1 cellular context compared by ENCODE assay signal in the genomic region with DNA sequence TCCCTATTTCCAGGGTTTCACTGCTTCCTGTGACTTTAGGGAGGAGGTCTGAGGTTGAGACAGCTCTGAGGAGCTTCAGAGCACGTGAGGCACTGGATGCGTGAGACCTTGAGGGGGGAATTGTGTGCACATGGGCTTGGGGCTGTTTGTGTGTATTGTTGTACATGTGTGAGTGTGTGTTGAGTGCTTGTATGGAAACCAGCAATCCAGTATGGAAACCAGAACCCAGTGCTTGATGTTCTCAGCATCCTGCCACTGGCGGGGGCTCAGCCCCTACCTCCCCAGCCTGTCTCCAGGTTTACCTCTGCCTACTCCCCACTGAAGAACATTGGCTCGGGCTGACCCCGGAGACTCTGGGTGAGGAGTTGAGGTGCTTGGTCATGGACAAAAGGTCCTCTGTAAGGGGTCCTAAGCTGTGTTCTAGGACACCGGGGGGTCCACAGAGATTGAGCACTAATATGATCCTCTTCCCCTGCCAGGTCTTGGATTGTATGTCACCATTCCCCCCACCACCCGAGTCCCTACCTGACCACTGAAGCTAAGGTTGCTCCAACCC.
TF ChIP-seq lines count a peak whose summit lies in the region.

No MANE protein-coding gene starts in this region.

TF ChIP-seq in HepG2, 621 proteins besides CTCF, POLR2A, EP300 and RAD21:
- TF ChIP-seq ZNF619 (CRISPR knock-in tag; IDR thresholded peaks at IDR 0.05) (no peak), NR2F6 (IDR thresholded peaks at IDR 0.05) (no peak), NR2F6 (CRISPR knock-in tag; IDR thresholded peaks at IDR 0.05) (no peak), XRCC5 (optimal IDR thresholded peaks at IDR 0.05; ENCODE audit: low read length) (no peak), ZNF652 (CRISPR knock-in tag; IDR thresholded peaks at IDR 0.05; ENCODE audit: borderline replicate concordance, low read depth) (no peak), ZKSCAN1 (IDR thresholded peaks at IDR 0.05; ENCODE audit: low read length) (no peak), ISX (CRISPR knock-in tag; conservative IDR thresholded peaks at IDR 0.05) (no peak), ZNF180 (CRISPR knock-in tag; IDR thresholded peaks at IDR 0.05; ENCODE audit: borderline replicate concordance, low read depth) (no peak), SRF (IDR thresholded peaks at IDR 0.05; ENCODE audit: low read depth, low read length) (no peak), SRSF4 (IDR thresholded peaks at IDR 0.05; ENCODE audit: low read depth, low read length, poor library complexity, severe bottlenecking) (no peak), ZNF33B (CRISPR knock-in tag; IDR thresholded peaks at IDR 0.05) (no peak), HNRNPLL (IDR thresholded peaks at IDR 0.05; ENCODE audit: low read depth, low read length, poor library complexity, severe bottlenecking) (no peak), PHF20 (CRISPR knock-in tag; IDR thresholded peaks at IDR 0.05) (no peak), JUN (CRISPR knock-in tag; IDR thresholded peaks at IDR 0.05) (no peak), ZFP36L2 (CRISPR knock-in tag; IDR thresholded peaks at IDR 0.05) (no peak), GABPB1 (CRISPR knock-in tag; IDR thresholded peaks at IDR 0.05) (no peak), NAIF1 (CRISPR knock-in tag; IDR thresholded peaks at IDR 0.05; ENCODE audit: borderline replicate concordance) (no peak), ZBTB38 (CRISPR knock-in tag; IDR thresholded peaks at IDR 0.05) (no peak)
- TF ChIP-seq, protein P1, sequence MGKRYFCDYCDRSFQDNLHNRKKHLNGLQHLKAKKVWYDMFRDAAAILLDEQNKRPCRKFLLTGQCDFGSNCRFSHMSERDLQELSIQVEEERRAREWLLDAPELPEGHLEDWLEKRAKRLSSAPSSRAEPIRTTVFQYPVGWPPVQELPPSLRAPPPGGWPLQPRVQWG (CRISPR knock-in tag; IDR thresholded peaks at IDR 0.05; ENCODE audit: borderline replicate concordance, low read depth) = no peak
